25 cellular contexts compared by ENCODE assay signal in the genomic region with DNA sequence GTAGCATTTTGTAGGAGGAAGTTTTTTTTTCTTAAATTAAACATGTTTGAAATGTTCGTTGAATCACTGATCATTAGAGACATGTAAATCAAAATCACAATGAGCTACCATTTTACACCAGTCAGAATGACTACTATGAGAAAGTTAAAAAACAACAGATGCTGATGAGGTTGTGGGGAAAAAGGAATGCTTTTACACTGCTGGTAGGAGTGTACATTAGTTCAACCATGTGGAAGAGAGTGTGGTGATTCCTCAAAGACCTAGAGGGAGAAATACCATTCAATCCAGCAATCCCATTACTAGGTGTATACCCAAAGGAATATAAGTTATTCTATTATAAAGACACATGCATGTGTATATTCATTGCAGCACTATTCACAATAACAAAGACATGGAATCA.
"Had no signal": no experiment of that assay in that cellular context is flagged by ENCODE, and none has a peak within 500 bp of the region (broad histone marks: within the 10 kb centered on the region; RNA-seq: fewer than 3 reads in every experiment).

No MANE protein-coding gene starts in this region.

- H3K27ac ChIP-seq: colonic mucosa, coronary artery, dorsolateral prefrontal cortex, epithelial cell of prostate, foreskin keratinocyte had no signal

- H3K4me1 ChIP-seq: colonic mucosa, foreskin keratinocyte, gastroesophageal sphincter had no signal

- H3K27me3 ChIP-seq: colonic mucosa, dorsolateral prefrontal cortex, esophagus muscularis mucosa, foreskin keratinocyte, gastroesophageal sphincter, heart left ventricle, heart right ventricle had no signal

- H3K36me3 ChIP-seq: colonic mucosa, esophagus muscularis mucosa, esophagus squamous epithelium, gastroesophageal sphincter, heart left ventricle, heart right ventricle had no signal

- ATAC-seq: effector memory CD8-positive, alpha-beta T cell; esophagus mucosa; foreskin keratinocyte; gastroesophageal sphincter had no signal

- H3K4me3 ChIP-seq: colonic mucosa, coronary artery, dorsolateral prefrontal cortex, esophagus muscularis mucosa, esophagus squamous epithelium, gastroesophageal sphincter, heart left ventricle, heart right ventricle had no signal

- FAIRE-seq: colon, endometrium, frontal cortex had no signal

- DNase-seq: colonic mucosa; cortex of kidney; dorsolateral prefrontal cortex; effector CD4-positive, alpha-beta T cell; effector CD8-positive, alpha-beta T cell; effector memory CD4-positive, alpha-beta T cell; effector memory CD8-positive, alpha-beta T cell; endodermal cell; erythroblast; esophagus squamous epithelium; foreskin fibroblast; foreskin keratinocyte; foreskin melanocyte; glutamatergic neuron; head of caudate nucleus; heart left ventricle; heart right ventricle had no signal

- H3K9me3 ChIP-seq: colonic mucosa, esophagus muscularis mucosa, esophagus squamous epithelium, gastroesophageal sphincter had no signal
